ENCODE assay signal across 9 cellular contexts in the genomic region with DNA sequence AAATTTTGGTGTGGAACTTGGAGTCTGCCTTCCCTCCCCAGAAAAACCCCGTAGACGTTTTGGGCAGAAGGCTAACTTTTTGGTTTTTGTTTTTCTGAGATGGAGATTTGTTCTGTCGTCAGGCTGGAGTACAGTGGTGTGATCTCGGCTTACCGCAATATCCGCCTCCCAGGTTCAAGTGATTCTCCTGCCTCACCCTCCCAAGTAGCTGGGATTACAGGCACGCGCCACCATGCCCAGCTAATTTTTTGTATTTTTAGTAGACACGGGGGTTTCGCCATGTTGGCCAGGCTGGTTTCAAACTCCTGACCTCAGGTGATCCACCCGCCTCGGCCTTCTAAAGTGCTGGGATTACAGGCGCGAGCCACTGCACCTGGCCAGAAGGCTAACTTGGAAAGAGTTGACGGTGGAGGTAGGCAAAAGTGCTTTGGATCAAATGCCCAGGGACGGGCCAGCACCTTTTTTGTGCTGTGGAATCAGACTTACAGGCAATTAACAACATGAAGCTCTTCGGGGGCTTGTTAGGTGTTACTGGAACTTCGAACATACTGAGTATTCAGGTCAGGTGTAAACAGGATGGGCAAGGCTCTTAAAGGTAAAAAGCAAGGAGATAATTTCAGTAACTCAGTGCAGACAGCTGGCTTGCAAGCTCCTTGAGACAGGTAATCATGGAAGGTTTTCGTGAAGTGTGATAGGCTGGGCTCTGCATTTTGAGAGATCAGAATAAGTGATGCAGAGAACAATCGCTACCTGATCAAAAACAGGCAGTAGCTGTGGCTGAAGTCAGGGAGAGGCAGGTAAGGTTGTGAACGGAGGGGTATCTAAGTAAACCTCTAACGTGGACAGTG. TPM values are rescaled to one million over a fixed set of nuclear protein-coding genes. Genes with fewer than 3 reads are reported as not detected.
DNase-seq lines count a peak whose midpoint lies in the region; ATAC-seq and TF ChIP-seq lines count a peak whose summit lies in the region.
"Had no signal": no experiment of that assay in that cellular context is flagged by ENCODE, and none has a peak within 500 bp of the region (broad histone marks: within the 10 kb centered on the region; RNA-seq: fewer than 3 reads in every experiment).

No MANE protein-coding gene starts in this region.

- peak overlapping the region; percentile 96 for H3K27ac Mint-ChIP-seq in activated T-cell treated with anti-CD3 and anti-CD28 coated beads, Interleukin-2, amount 50 U/mL, for 24 hours
- peak overlapping the region; percentile 88 for H3K27ac Mint-ChIP-seq in activated T-helper 1 cell treated with anti-CD3 and anti-CD28 coated beads, Interleukin-12 subunit alpha, Interleukin-12 subunit beta, Interleukin-2, Interleukin-4 antibody, amounts not matched to agents 30 ng/mL and 10 ng/mL and 1 ng/mL, durations not matched to agents 14 hours and 24 hours and 36 hours
- peak overlapping the region; percentile 87 to 96 (median 94) for H3K27ac Mint-ChIP-seq in immature natural killer cell

- H3K4me1 ChIP-seq in subcutaneous abdominal adipose tissue (ENCODE audit: control insufficient read depth in 5 of 5, insufficient read depth in 5 of 5, low read length in 5 of 5): peaks cover 5 to 59% (median 52%) of the 10 kb centered on the region in 5 donors

- DNase-seq in activated T-cell treated with anti-CD3 and anti-CD28 coated beads, Interleukin-2, amount 50 U/mL, for 24 hours: no peak
- DNase-seq in activated T-cell treated with anti-CD3 and anti-CD28 coated beads for 4 hours (no peak), immature natural killer cell (no peak), HEK293T (ENCODE audit: extremely low spot score) (no peak), DMS153 (lab: John Stamatoyannopoulos, UW) (no peak)
- DNase-seq in activated T-helper 1 cell treated with anti-CD3 and anti-CD28 coated beads, Interleukin-12 subunit alpha, Interleukin-12 subunit beta, Interleukin-2, Interleukin-4 antibody, amounts not matched to agents 30 ng/mL and 10 ng/mL and 1 ng/mL, durations not matched to agents 14 hours and 24 hours and 36 hours (ENCODE audit: low spot score): no peak

- peaks cover 55% of the 10 kb centered on the region for H3K4me1 Mint-ChIP-seq in activated T-cell treated with anti-CD3 and anti-CD28 coated beads, Interleukin-2, amount 50 U/mL, for 24 hours (ENCODE audit: low read depth)
- H3K4me1 Mint-ChIP-seq in activated T-helper 1 cell treated with anti-CD3 and anti-CD28 coated beads, Interleukin-12 subunit alpha, Interleukin-12 subunit beta, Interleukin-2, Interleukin-4 antibody, amounts not matched to agents 30 ng/mL and 10 ng/mL and 1 ng/mL, durations not matched to agents 14 hours and 24 hours and 36 hours (ENCODE audit: low read depth): peaks cover 47% of the 10 kb centered on the region
- peaks cover 48 to 53% of the 10 kb centered on the region in 2 donors for H3K4me1 Mint-ChIP-seq in immature natural killer cell

- H3K4me3 ChIP-seq in subcutaneous abdominal adipose tissue (ENCODE audit: low read depth in 1 of 5, low read length in 5 of 5): peak overlapping the region; percentile 1 to 90 (median 81)

- POLR2A ChIA-PET in HEK293T (lab: Yijun Ruan, JAX): interaction anchor here (0.8 to 3.5 kb wide), 4 partner anchors 9 to 16 kb away, joined by 3 to 28 read pairs (median 6); no protein-coding TSS in a partner anchor

- H3K36me3 Mint-ChIP-seq in activated T-cell treated with anti-CD3 and anti-CD28 coated beads, Interleukin-2, amount 50 U/mL, for 24 hours (ENCODE audit: low read depth): peaks cover 61% of the 10 kb centered on the region
- peaks cover 32% of the 10 kb centered on the region for H3K36me3 Mint-ChIP-seq in activated T-helper 1 cell treated with anti-CD3 and anti-CD28 coated beads, Interleukin-12 subunit alpha, Interleukin-12 subunit beta, Interleukin-2, Interleukin-4 antibody, amounts not matched to agents 30 ng/mL and 10 ng/mL and 1 ng/mL, durations not matched to agents 14 hours and 24 hours and 36 hours (ENCODE audit: low read depth)
- H3K36me3 Mint-ChIP-seq in immature natural killer cell: peaks cover 0 to 12% (median 4%) of the 10 kb centered on the region in 3 donors

- H3K4me3 Mint-ChIP-seq in activated T-cell treated with anti-CD3 and anti-CD28 coated beads, Interleukin-2, amount 50 U/mL, for 24 hours: peak overlapping the region; percentile 89
- peak overlapping the region; percentile 94 for H3K4me3 Mint-ChIP-seq in activated T-helper 1 cell treated with anti-CD3 and anti-CD28 coated beads, Interleukin-12 subunit alpha, Interleukin-12 subunit beta, Interleukin-2, Interleukin-4 antibody, amounts not matched to agents 30 ng/mL and 10 ng/mL and 1 ng/mL, durations not matched to agents 14 hours and 24 hours and 36 hours
- H3K4me3 Mint-ChIP-seq in immature natural killer cell: peak overlapping the region; percentile 86 to 89 (median 87)

- H3K9me3 Mint-ChIP-seq in activated T-cell treated with anti-CD3 and anti-CD28 coated beads, Interleukin-2, amount 50 U/mL, for 24 hours: no peaks in the 10 kb centered on the region
- no peaks in the 10 kb centered on the region for H3K9me3 Mint-ChIP-seq in activated T-helper 1 cell treated with anti-CD3 and anti-CD28 coated beads, Interleukin-12 subunit alpha, Interleukin-12 subunit beta, Interleukin-2, Interleukin-4 antibody, amounts not matched to agents 30 ng/mL and 10 ng/mL and 1 ng/mL, durations not matched to agents 14 hours and 24 hours and 36 hours
- H3K9me3 Mint-ChIP-seq in immature natural killer cell: no peaks in the 10 kb centered on the region

- CTCF ChIA-PET in HEK293T (lab: Yijun Ruan, JAX): interaction anchor here (1.3 kb wide), 1 partner anchor 10 kb away, joined by 4 read pairs; no protein-coding TSS in a partner anchor

- peak overlapping the region in 1 of 5 donors; percentile 78 for H3K9ac ChIP-seq in subcutaneous abdominal adipose tissue (ENCODE audit: low read length in 5 of 5)

- peaks cover 1% of the 10 kb centered on the region for H3K27me3 Mint-ChIP-seq in activated T-cell treated with anti-CD3 and anti-CD28 coated beads, Interleukin-2, amount 50 U/mL, for 24 hours
- no peaks in the 10 kb centered on the region for H3K27me3 Mint-ChIP-seq in activated T-helper 1 cell treated with anti-CD3 and anti-CD28 coated beads, Interleukin-12 subunit alpha, Interleukin-12 subunit beta, Interleukin-2, Interleukin-4 antibody, amounts not matched to agents 30 ng/mL and 10 ng/mL and 1 ng/mL, durations not matched to agents 14 hours and 24 hours and 36 hours (ENCODE audit: insufficient read depth)
- peaks cover 16 to 18% (median 17%) of the 10 kb centered on the region in 3 donors for H3K27me3 Mint-ChIP-seq in immature natural killer cell (ENCODE audit: low read depth in 3 of 3)

- H3K27me3 ChIP-seq in subcutaneous abdominal adipose tissue (ENCODE audit: control insufficient read depth in 5 of 5, insufficient read depth in 4 of 5, low read length in 5 of 5): no peaks in the 10 kb centered on the region

- intact Hi-C loops in activated T-helper 1 cell treated with anti-CD3 and anti-CD28 coated beads, Interleukin-12 subunit alpha, Interleukin-12 subunit beta, Interleukin-2, Interleukin-4 antibody, amounts not matched to agents 30 ng/mL and 10 ng/mL and 1 ng/mL, durations not matched to agents 14 hours and 24 hours and 36 hours (cut with micrococcal nuclease): no loop called here

- peaks cover 0 to 29% (median 23%) of the 10 kb centered on the region in 5 donors for H3K36me3 ChIP-seq in subcutaneous abdominal adipose tissue (ENCODE audit: control insufficient read depth in 5 of 5, insufficient read depth in 5 of 5, low read length in 5 of 5)

- peak overlapping the region; percentile 74 for H3K27ac ChIP-seq in subcutaneous abdominal adipose tissue (ENCODE audit: low read depth, low read length)

- no peaks in the 10 kb centered on the region for H3K9me3 ChIP-seq in subcutaneous abdominal adipose tissue (ENCODE audit: control insufficient read depth in 5 of 5, low read length in 5 of 5)

- ATAC-seq in GM21723 (IDR thresholded peaks at IDR 0.05; ENCODE audit: unreplicated experiment): no peak

TF ChIP-seq in HEK293T, 16 proteins besides CTCF, POLR2A, EP300 and RAD21:
- TF ChIP-seq FOXK2 (IDR thresholded peaks at IDR 0.05): no peak
- TF ChIP-seq SUZ12 (IDR thresholded peaks at IDR 0.05): no peak
- no peak for TF ChIP-seq LEF1 (IDR thresholded peaks at IDR 0.05; ENCODE audit: borderline replicate concordance)
- TF ChIP-seq CTBP1 (IDR thresholded peaks at IDR 0.05; ENCODE audit: borderline replicate concordance): no peak
- no peak for TF ChIP-seq SP1 (IDR thresholded peaks at IDR 0.05)
- no peak for TF ChIP-seq FOXA1 (IDR thresholded peaks at IDR 0.05)

RNA-seq across cellular contexts. Expression of a gene that starts 1.8 kb away (rescaled TPM):
- total RNA-seq in activated T-helper 1 cell treated with anti-CD3 and anti-CD28 coated beads, Interleukin-12 subunit alpha, Interleukin-12 subunit beta, Interleukin-2, Interleukin-4 antibody, amounts not matched to agents 30 ng/mL and 10 ng/mL and 1 ng/mL, durations not matched to agents 14 hours and 24 hours and 36 hours: 57.6 and 58.6 TPM in 2 replicates
- polyA plus RNA-seq in immature natural killer cell: 10 to 100 TPM; 25.7 to 42.2 (median 41.8) TPM

RNA-seq across cellular contexts. Expression of a gene that starts 4.9 kb away (rescaled TPM):
- 57.6 and 58.8 TPM in 2 replicates for total RNA-seq in activated T-helper 1 cell treated with anti-CD3 and anti-CD28 coated beads, Interleukin-12 subunit alpha, Interleukin-12 subunit beta, Interleukin-2, Interleukin-4 antibody, amounts not matched to agents 30 ng/mL and 10 ng/mL and 1 ng/mL, durations not matched to agents 14 hours and 24 hours and 36 hours
- 10 to 100 TPM in 1 of 3 donors, 1 to 10 TPM in 2; 3.0 to 12.1 (median 8.3) TPM for polyA plus RNA-seq in immature natural killer cell

RNA-seq across cellular contexts. Expression of a gene that starts 6.0 kb away (rescaled TPM):
- 2.0 and 2.4 TPM in 2 replicates for total RNA-seq in activated T-helper 1 cell treated with anti-CD3 and anti-CD28 coated beads, Interleukin-12 subunit alpha, Interleukin-12 subunit beta, Interleukin-2, Interleukin-4 antibody, amounts not matched to agents 30 ng/mL and 10 ng/mL and 1 ng/mL, durations not matched to agents 14 hours and 24 hours and 36 hours
- polyA plus RNA-seq in immature natural killer cell: 1 to 10 TPM; 4.1 to 5.9 (median 5.7) TPM

RNA-seq across cellular contexts. Expression of a gene that starts 29.5 kb away (rescaled TPM):
- 2.8 and 2.9 TPM in 2 replicates for total RNA-seq in activated T-helper 1 cell treated with anti-CD3 and anti-CD28 coated beads, Interleukin-12 subunit alpha, Interleukin-12 subunit beta, Interleukin-2, Interleukin-4 antibody, amounts not matched to agents 30 ng/mL and 10 ng/mL and 1 ng/mL, durations not matched to agents 14 hours and 24 hours and 36 hours
- polyA plus RNA-seq in immature natural killer cell: 1 to 10 TPM in 1 of 3 donors, under 1 TPM in 1, not detected in 1; 0.43 to 2.2 TPM
- total RNA-seq: Daoy had no signal

RNA-seq across cellular contexts. Expression of a gene that starts 44.5 kb away (rescaled TPM):
- 126 and 134 TPM in 2 replicates for total RNA-seq in activated T-helper 1 cell treated with anti-CD3 and anti-CD28 coated beads, Interleukin-12 subunit alpha, Interleukin-12 subunit beta, Interleukin-2, Interleukin-4 antibody, amounts not matched to agents 30 ng/mL and 10 ng/mL and 1 ng/mL, durations not matched to agents 14 hours and 24 hours and 36 hours
- polyA plus RNA-seq in immature natural killer cell: 10 to 100 TPM; 32.4 to 42.2 (median 35.3) TPM
